In the genomic region with DNA sequence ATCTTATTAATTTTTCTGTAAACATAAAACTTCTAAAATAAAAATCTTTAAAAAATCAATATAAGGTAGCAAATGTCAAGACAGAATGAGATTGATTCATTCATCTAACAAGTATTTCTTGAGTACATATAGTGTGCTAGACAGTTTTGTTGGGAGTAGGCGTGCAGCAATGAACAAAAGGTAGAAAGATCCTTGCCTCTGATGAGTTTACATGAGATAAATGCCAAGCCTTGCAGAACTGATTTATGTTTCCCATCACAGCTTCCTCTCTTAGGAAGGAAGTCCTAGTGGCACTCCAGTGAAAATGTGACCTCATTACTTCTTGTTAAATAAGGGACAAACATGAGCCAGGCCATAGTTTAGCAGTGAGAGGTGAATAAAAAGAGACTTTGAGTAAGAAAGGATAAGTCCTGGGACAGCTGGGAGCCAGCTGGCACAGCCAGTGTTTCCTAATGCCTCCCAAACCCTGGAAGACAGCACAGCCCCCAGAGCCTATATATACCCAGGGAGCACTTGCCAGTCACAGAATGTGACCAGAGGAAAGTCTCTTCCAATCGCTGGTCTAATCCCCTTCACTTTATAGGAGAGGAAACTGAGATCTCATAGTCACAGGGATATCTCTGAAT, we compare ENCODE assay signal across 18 cellular contexts. TPM values are rescaled to one million over a fixed set of nuclear protein-coding genes. Genes with fewer than 3 reads are reported as not detected.
DNase-seq lines count a peak whose midpoint lies in the region; ATAC-seq, FAIRE-seq and TF ChIP-seq lines count a peak whose summit lies in the region.
"Had no signal": no experiment of that assay in that cellular context is flagged by ENCODE, and none has a peak within 500 bp of the region (broad histone marks: within the 10 kb centered on the region; RNA-seq: fewer than 3 reads in every experiment).

No MANE protein-coding gene starts in this region.

- no TSS peak for BruUV-seq in K562 (replicated peaks; lab: Mats Ljungman, UMichigan)

- H3K79me2 ChIP-seq in K562 (ENCODE audit: control insufficient read depth, insufficient read depth, low read length): peaks cover 3% of the 10 kb centered on the region

- no peaks in the 10 kb centered on the region for H3K9me1 ChIP-seq in K562 (ENCODE audit: control insufficient read depth, insufficient read depth, low read length)

- TF ChIP-seq CTCF in K562 (IDR thresholded peaks at IDR 0.05 in 2 of 3, conservative IDR thresholded peaks at IDR 0.05 in 1 of 3; ENCODE audit: insufficient read depth in 2 of 3, low read depth in 1 of 3, low read length in 3 of 3): no peak
- no peak for TF ChIP-seq CTCF in GM20000 (IDR thresholded peaks at IDR 0.05; ENCODE audit: extremely low read depth, missing control alignments)

- no peaks in the 10 kb centered on the region for H3K9me3 ChIP-seq in K562 (replicated peaks; ENCODE audit: control insufficient read depth, insufficient read depth, low read depth, low read length)
- H3K9me3 ChIP-seq: BE2C had no signal

- no peak overlapping the region for H3K9ac ChIP-seq in K562 (ENCODE audit: insufficient read depth in 1 of 2, low read depth in 2 of 2, low read length in 2 of 2)

- no peak for TF ChIP-seq RAD21 in K562 (CRISPR knock-in tag; conservative IDR thresholded peaks at IDR 0.05 in 1 of 2, IDR thresholded peaks at IDR 0.05 in 1 of 2)

- 38% methylated on average over 2 of the region's 2 CpGs for WGBS in K562 (ENCODE audit: insufficient coverage, low coverage, missing lambda C conversion rate)

- H2AFZ ChIP-seq in K562 (ENCODE audit: low read depth, low read length): peak overlapping the region; percentile 45; the same call in 1 of the 2 replicates

- TF ChIP-seq EP300 in K562 (IDR thresholded peaks at IDR 0.05; ENCODE audit: low read length): no peak

- no peaks in the 10 kb centered on the region for H3K27me3 ChIP-seq in K562 (ENCODE audit: control insufficient read depth in 2 of 2, insufficient read depth in 2 of 2, low read length in 2 of 2)

- CTCF ChIA-PET in K562 (lab: Yijun Ruan, JAX; ENCODE audit: low intra/inter-chr PET ratio): no interaction called here

- peaks cover 12 to 14% of the 10 kb centered on the region in 2 experiments; a peak in 4 of 5 replicates for H3K4me1 ChIP-seq in K562 (replicated peaks in 1 of 2; ENCODE audit: control insufficient read depth in 2 of 2, insufficient read depth in 2 of 2, low read length in 2 of 2)
- H3K4me1 ChIP-seq: BE2C had no signal

- H3K36me3 ChIP-seq in K562 (ENCODE audit: control insufficient read depth, insufficient read depth, low read length): no peaks in the 10 kb centered on the region
- H3K36me3 ChIP-seq: BE2C had no signal

- POLR2A ChIA-PET in K562 (lab: Yijun Ruan, JAX): no interaction called here

- intact Hi-C loops in K562 (cut with micrococcal nuclease): loop anchor here (5.0 kb wide), 1 partner anchor 107 kb away; no protein-coding TSS in a partner anchor

- TF ChIP-seq POLR2A in K562 (conservative IDR thresholded peaks at IDR 0.05): no peak

- no peak overlapping the region for H3K4me2 ChIP-seq in K562 (ENCODE audit: insufficient read depth, low read length)

- ATAC-seq in K562 (no peak), GM19455 (IDR thresholded peaks at IDR 0.05; ENCODE audit: unreplicated experiment) (no peak), GM21717 (IDR thresholded peaks at IDR 0.05; ENCODE audit: unreplicated experiment) (no peak)

- no peaks in the 10 kb centered on the region for H4K20me1 ChIP-seq in K562 (replicated peaks; ENCODE audit: control insufficient read depth, insufficient read depth, low read length)

- H3K4me3 ChIP-seq in K562: no peak overlapping the region

- FAIRE-seq in K562 (lab: Jason Lieb, UNC): no peak
- FAIRE-seq: A204.1, D721Med had no signal

- DNase-seq in D341Med (ENCODE audit: low spot score) (peak; percentile 53), NCI-H446 treated with DMSO at 0.1 percent for 48 hours (lab: John Stamatoyannopoulos, UW) (peak; percentile 27), K562 (ENCODE audit: extremely low read depth in 1 of 4, low spot score in 3 of 4) (no peak), retina (peak; percentile 10), GM20000 (ENCODE audit: low spot score) (no peak)
- DNase-seq: BE2C; CD4-positive, alpha-beta memory T cell; DMS53; GF-D8; GOT3; H9; KBM-7 had no signal

- in situ Hi-C loops in K562 (cut with MboI): no loop called here

- H3K27ac ChIP-seq in K562 (ENCODE audit: extremely low read depth, low read depth, low read length): no peak overlapping the region
- H3K27ac ChIP-seq: C4-2B, HL-60 had no signal

TF ChIP-seq in K562, 482 proteins besides CTCF, POLR2A, EP300 and RAD21:
- TF ChIP-seq HLTF (IDR thresholded peaks at IDR 0.05) (no peak), MEIS2 (IDR thresholded peaks at IDR 0.05; ENCODE audit: partially characterized antibody) (peak; percentile 59)

RNA-seq across cellular contexts. Expression of a gene that starts 4.7 kb away (rescaled TPM):
- 130 and 206 TPM in 2 replicates for total RNA-seq in K562 (2011; cell fraction: chromatin; rRNA removed; ENCODE audit: low replicate concordance)
- 128 and 147 TPM in 2 replicates for total RNA-seq in K562 (2011; cell fraction: nucleolus; rRNA removed)
- total RNA-seq in K562 (2011; cell fraction: nucleoplasm; rRNA removed): 145 and 165 TPM in 2 replicates
- total RNA-seq in K562 (2014; rRNA removed) (64.8 and 70.0 TPM in 2 replicates), K562 (2014; rRNA removed; fragmentation: Illumina TruSeq; extraction: Trizol) (88.6 and 91.9 TPM in 2 replicates), K562 (2015; rRNA removed; fragmentation: Illumina TruSeq; extraction: Trizol) (69.3 and 69.7 TPM in 2 replicates), K562 (2021) (64.0 and 65.7 TPM in 2 replicates)
- polyA plus RNA-seq in K562 (2011; rRNA removed) (113 and 141 TPM in 2 replicates), K562 (2014; fragmentation: Illumina TruSeq; extraction: Trizol) (80.9 and 95.3 TPM in 2 replicates), K562 (2014; fragmentation: Nextera tagmentation; extraction: Ambion mirVana) (10 to 100 TPM; 27.0 to 36.8 TPM), K562 (2014; rRNA removed) (72.1 and 82.6 TPM in 2 replicates)
- polyA plus RNA-seq in K562 (2011; cell fraction: cytosol; rRNA removed): 54.6 and 55.7 TPM in 2 replicates
- polyA plus RNA-seq in K562 (2011; cell fraction: nucleus; rRNA removed): 224 and 253 TPM in 2 replicates
- polyA plus RNA-seq in K562 (2012): 53.6 and 64.6 TPM in 2 replicates
- 70.0 and 76.8 TPM in 2 replicates for polyA minus RNA-seq in K562 (2011; rRNA and poly(A)+ RNA removed)
- polyA minus RNA-seq in K562 (2011; cell fraction: cytosol; rRNA and poly(A)+ RNA removed): 34.6 and 45.0 TPM in 2 replicates
- 50.4 and 66.5 TPM in 2 replicates for polyA minus RNA-seq in K562 (2011; cell fraction: nucleus; rRNA and poly(A)+ RNA removed)
- total RNA-seq: CD4-positive, alpha-beta memory T cell had no signal

Comparison
In these comparisons a context has a peak if more than half of its experiments do, and no peak if none do; other contexts are left out.
1. DNase-seq: peak in D341Med (single experiment), NCI-H446 treated with DMSO at 0.1 percent for 48 hours (single experiment) and retina (single experiment); none in K562 (0 of 4) and GM20000 (single experiment).